Comparison of ENCODE assay signal across 8 cellular contexts in the genomic region with DNA sequence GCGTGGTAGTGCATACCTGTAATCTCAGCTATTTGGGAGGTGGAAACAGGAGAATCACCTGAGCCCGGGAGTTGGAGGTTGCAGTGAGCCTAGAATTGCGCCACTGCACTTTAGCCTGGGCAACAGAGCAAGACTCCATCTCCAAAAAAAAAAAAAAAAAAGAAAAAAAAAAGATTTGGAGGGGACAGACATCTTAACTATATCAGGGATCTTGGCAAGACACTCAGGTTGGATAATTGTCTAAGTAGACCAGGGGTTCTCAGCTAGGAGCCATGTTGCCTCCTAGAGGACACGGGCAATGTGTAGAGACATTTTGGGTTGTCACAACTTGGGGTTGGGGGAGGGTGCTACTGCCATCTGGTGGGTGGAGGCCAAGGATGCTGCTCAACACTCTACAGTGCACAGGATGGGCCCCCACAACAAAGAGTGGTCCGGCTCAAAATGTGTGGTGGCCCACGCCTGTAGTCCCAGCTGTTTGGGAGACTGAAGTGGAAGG. TPM values are rescaled to one million over a fixed set of nuclear protein-coding genes. Genes with fewer than 3 reads are reported as not detected.
A peak's percentile ranks its signal among the peaks of the same experiment; 100 is the strongest.
DNase-seq lines count a peak whose midpoint lies in the region; ATAC-seq, FAIRE-seq and TF ChIP-seq lines count a peak whose summit lies in the region.

No MANE protein-coding gene starts in this region.

- intact Hi-C loops in CD14-positive monocyte (cut with micrococcal nuclease): loop anchor here in 1 of 2 donors (10.0 kb wide), 1 partner anchor 176 kb away; no protein-coding TSS in a partner anchor
- intact Hi-C loops in pancreas (cut with DNase I): no loop called here

- FAIRE-seq in pancreas (lab: Jason Lieb, UNC): no peak

- TF ChIP-seq CTCF in CD14-positive monocyte (IDR thresholded peaks at IDR 0.05): peak; percentile 27
- peak; percentile 49 for TF ChIP-seq CTCF in cardiac fibroblast (IDR thresholded peaks at IDR 0.05; ENCODE audit: low read depth, low read length)
- TF ChIP-seq CTCF in pancreas (IDR thresholded peaks at IDR 0.05): peak in 1 of 4 donors; percentile 20

- no peaks in the 10 kb centered on the region for H3K9me3 ChIP-seq in pancreas

- no peak overlapping the region for H3K4me3 ChIP-seq in cardiac fibroblast (replicated peaks in 1 of 2; ENCODE audit: low read depth in 2 of 2, low read length in 2 of 2)
- H3K4me3 ChIP-seq in pancreas: no peak overlapping the region

- H3K9me3 Mint-ChIP-seq in CD14-positive monocyte: peaks cover 0 to 7% (median 3%) of the 10 kb centered on the region in 7 donors

- H3K27me3 ChIP-seq in pancreas: no peaks in the 10 kb centered on the region

- no peak overlapping the region for H3K4me3 Mint-ChIP-seq in CD14-positive monocyte

- peaks cover 11 to 22% (median 13%) of the 10 kb centered on the region in 3 donors for H3K4me1 ChIP-seq in pancreas

- WGBS in pancreas, 2 donors: 87 to 91% methylated on average over 6 of the region's 6 CpGs

- peaks cover 4 to 20% (median 20%) of the 10 kb centered on the region in 3 donors for H3K27me3 Mint-ChIP-seq in CD14-positive monocyte (ENCODE audit: low read depth in 3 of 3)

- no peak overlapping the region for H3K27ac ChIP-seq in pancreas

- H3K36me3 Mint-ChIP-seq in CD14-positive monocyte: peaks cover 12 to 17% of the 10 kb centered on the region in 2 donors

- DNase-seq in CD14-positive monocyte (ENCODE audit: low spot score) (no peak), H4 (ENCODE audit: low spot score) (peak; percentile 88), SW 1271 (lab: John Stamatoyannopoulos, UW) (peak; percentile 28 to 48), cardiac fibroblast (ENCODE audit: low read depth in 2 of 2) (peak; percentile 38 to 55), pancreas (peak in 4 of 6 donors; percentile 4 to 55 (median 36)), amniotic stem cell (lab: John Stamatoyannopoulos, UW) (no peak), COLO829 (ENCODE audit: low spot score) (no peak)

- ATAC-seq in pancreas (no peak), HG02588 (IDR thresholded peaks at IDR 0.05; ENCODE audit: unreplicated experiment) (no peak)

- H3K27ac Mint-ChIP-seq in CD14-positive monocyte: peak overlapping the region in 3 of 7 donors; percentile 1 to 56 (median 33)

- peaks cover 75% of the 10 kb centered on the region for H3K4me1 Mint-ChIP-seq in CD14-positive monocyte

- no peaks in the 10 kb centered on the region for H3K36me3 ChIP-seq in pancreas

RNA-seq across cellular contexts. Expression of a gene that starts 1.9 kb away (rescaled TPM):
- polyA plus RNA-seq in CD14-positive monocyte (10 to 100 TPM in 1 of 2 donors, 1 to 10 TPM in 1; 9.7 to 10.7 TPM), pancreas (10 to 100 TPM; 35.0 to 40.5 TPM)
- total RNA-seq in H4 (2014; rRNA removed; shearing (Covaris generic)): 9.6 and 19.2 TPM in 2 replicates
- total RNA-seq in pancreas: 10 to 100 TPM; 12.7 to 24.3 (median 17.6) TPM

RNA-seq across cellular contexts. Expression of a gene that starts 4.5 kb away (rescaled TPM):
- 10 to 100 TPM; 29.4 to 31.6 TPM for polyA plus RNA-seq in CD14-positive monocyte
- total RNA-seq in H4 (2014; rRNA removed; shearing (Covaris generic)): 28.9 and 29.5 TPM in 2 replicates
- 10 to 100 TPM; 12.9 to 23.2 (median 16.9) TPM for total RNA-seq in pancreas
- 10 to 100 TPM; 13.8 to 16.6 TPM for polyA plus RNA-seq in pancreas

RNA-seq across cellular contexts. Expression of a gene that starts 9.1 kb away (rescaled TPM):
- 1 to 10 TPM in 1 of 2 donors, under 1 TPM in 1; 0.74 to 1.2 TPM for polyA plus RNA-seq in CD14-positive monocyte
- 0.45 and 2.4 TPM in 2 replicates for total RNA-seq in H4 (2014; rRNA removed; shearing (Covaris generic))
- 1 to 10 TPM; 3.2 to 6.2 (median 5.0) TPM for total RNA-seq in pancreas
- polyA plus RNA-seq in pancreas: 10 to 100 TPM; 20.7 to 22.8 TPM

RNA-seq across cellular contexts. Expression of a gene that starts 14.5 kb away (rescaled TPM):
- polyA plus RNA-seq in CD14-positive monocyte: 1 to 10 TPM; 1.5 to 2.4 TPM
- 5.2 and 7.2 TPM in 2 replicates for total RNA-seq in H4 (2014; rRNA removed; shearing (Covaris generic))
- total RNA-seq in pancreas: 1 to 10 TPM; 3.7 to 5.8 (median 4.6) TPM
- polyA plus RNA-seq in pancreas: 10 to 100 TPM; 10.3 to 12.9 TPM

RNA-seq across cellular contexts. Expression of a gene that starts 15.9 kb away (rescaled TPM):
- polyA plus RNA-seq in CD14-positive monocyte: 1 to 10 TPM; 5.3 to 5.4 TPM
- 95.5 and 121 TPM in 2 replicates for total RNA-seq in H4 (2014; rRNA removed; shearing (Covaris generic))
- 10 to 100 TPM; 38.4 to 97.0 (median 58.8) TPM for total RNA-seq in pancreas
- polyA plus RNA-seq in pancreas: 100 to 1,000 TPM in 1 of 2 donors, 10 to 100 TPM in 1; 74.8 to 113 TPM

Comparison
In these comparisons a context has a peak if more than half of its experiments do, and no peak if none do; other contexts are left out.
1. DNase-seq: peak in H4 (single experiment), SW 1271 (2 of 2), cardiac fibroblast (2 of 2) and pancreas (4 of 6); none in CD14-positive monocyte (single experiment), amniotic stem cell (single experiment) and COLO829 (single experiment).